22 cellular contexts compared by ENCODE assay signal in the genomic region with DNA sequence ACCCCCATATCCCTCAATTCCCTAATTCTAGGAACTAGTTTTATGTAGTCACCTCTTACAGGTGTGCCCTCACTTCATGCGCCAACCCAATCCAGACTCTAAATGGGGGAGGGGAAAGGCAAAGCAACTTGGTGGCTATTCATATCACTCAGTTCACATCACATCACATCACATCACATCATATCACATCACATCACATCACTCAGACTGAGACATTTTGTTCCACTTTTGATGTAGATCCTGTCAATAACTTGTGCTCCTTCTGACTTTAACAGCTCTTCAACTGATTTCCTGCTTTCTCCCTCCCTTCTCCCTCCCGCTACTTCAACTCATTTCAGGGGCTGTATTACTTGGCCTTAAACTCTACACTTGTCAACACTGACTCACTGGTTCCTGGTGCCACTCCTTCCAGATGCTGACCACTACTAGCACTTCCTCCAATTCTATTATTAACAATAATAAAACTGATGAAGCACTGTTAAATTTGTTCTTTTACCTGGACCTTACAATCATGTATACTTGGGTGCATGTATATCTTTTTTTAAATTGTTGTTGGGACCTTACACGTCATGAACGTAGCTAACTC. TPM values are rescaled to one million over a fixed set of nuclear protein-coding genes. Genes with fewer than 3 reads are reported as not detected.
DNase-seq lines count a peak whose midpoint lies in the region; ATAC-seq, FAIRE-seq and TF ChIP-seq lines count a peak whose summit lies in the region.
"Had no signal": no experiment of that assay in that cellular context is flagged by ENCODE, and none has a peak within 500 bp of the region (broad histone marks: within the 10 kb centered on the region; RNA-seq: fewer than 3 reads in every experiment).

No MANE protein-coding gene starts in this region.

- no peak overlapping the region for H3K27ac Mint-ChIP-seq in astrocyte (ENCODE audit: unreplicated experiment)
- H3K27ac Mint-ChIP-seq: CD14-positive monocyte; stimulated activated naive B cell treated with anti-CD40 and anti-IgM and Interleukin-4, amounts not matched to agents 10 μg/mL and 1 μg/mL and 100 μg/mL, for 72 hours had no signal

- peak overlapping the region; percentile 26 for H3K4me2 ChIP-seq in astrocyte (ENCODE audit: low read length)
- H3K4me2 ChIP-seq: PC-9, SK-N-SH had no signal

- H3K4me1 ChIP-seq in astrocyte (ENCODE audit: insufficient read depth, low read length): no peaks in the 10 kb centered on the region
- no peaks in the 10 kb centered on the region for H3K4me1 ChIP-seq in foreskin keratinocyte
- no peaks in the 10 kb centered on the region for H3K4me1 ChIP-seq in thoracic aorta (ENCODE audit: control insufficient read depth in 1 of 2, low read depth in 2 of 2)
- H3K4me1 ChIP-seq in A673 (ENCODE audit: insufficient read depth, low read length, poor library complexity, severe bottlenecking): no peaks in the 10 kb centered on the region
- H3K4me1 ChIP-seq: gastroesophageal sphincter had no signal

- H3K27me3 Mint-ChIP-seq in astrocyte (ENCODE audit: low read depth, unreplicated experiment): no peaks in the 10 kb centered on the region
- H3K27me3 Mint-ChIP-seq: stimulated activated naive B cell treated with anti-CD40 and anti-IgM and Interleukin-4, amounts not matched to agents 10 μg/mL and 1 μg/mL and 100 μg/mL, for 72 hours had no signal

- no peak overlapping the region for H3K4me3 Mint-ChIP-seq in astrocyte (ENCODE audit: unreplicated experiment)
- H3K4me3 Mint-ChIP-seq: CD14-positive monocyte; stimulated activated naive B cell treated with anti-CD40 and anti-IgM and Interleukin-4, amounts not matched to agents 10 μg/mL and 1 μg/mL and 100 μg/mL, for 72 hours had no signal

- no peaks in the 10 kb centered on the region for H3K9me3 ChIP-seq in astrocyte (ENCODE audit: insufficient read depth, low read depth, low read length)
- no peaks in the 10 kb centered on the region for H3K9me3 ChIP-seq in thoracic aorta
- H3K9me3 ChIP-seq in A673 (ENCODE audit: low read depth, low read length, poor library complexity, severe bottlenecking): no peaks in the 10 kb centered on the region
- H3K9me3 ChIP-seq: gastroesophageal sphincter, ovary, SK-N-SH had no signal

- DNase-seq in GM03348 (ENCODE audit: low spot score) (peak; percentile 24), astrocyte (ENCODE audit: low read depth) (peak; percentile 23), foreskin keratinocyte (peak in 1 of 2 donors; percentile 6), thoracic aorta (ENCODE audit: low spot score) (no peak), GF-D8 (lab: John Stamatoyannopoulos, UW) (no peak), A673 (ENCODE audit: low spot score) (no peak)
- DNase-seq: activated effector memory CD4-positive, alpha-beta T cell treated with Interleukin-2 at 50 U/mL for 16 hours; aorta; DND-41; NCI-H187; NCI-H526; ovary; PC-9; SK-N-SH; small intestine; stimulated activated naive B cell treated with anti-CD40 and anti-IgM and Interleukin-4, amounts not matched to agents 10 μg/mL and 1 μg/mL and 100 μg/mL, for 72 hours had no signal

- H4K20me1 ChIP-seq in astrocyte (ENCODE audit: insufficient read depth, low read length): no peaks in the 10 kb centered on the region

- FAIRE-seq in astrocyte (lab: Jason Lieb, UNC): no peak
- FAIRE-seq: GM12891, islet of Langerhans had no signal

- TF ChIP-seq CTCF in astrocyte (IDR thresholded peaks at IDR 0.05; ENCODE audit: insufficient read depth, low read depth, low read length) (no peak), foreskin keratinocyte (conservative IDR thresholded peaks at IDR 0.05) (no peak), thoracic aorta (IDR thresholded peaks at IDR 0.05) (no peak), A673 (conservative IDR thresholded peaks at IDR 0.05; ENCODE audit: low read depth, low read length) (no peak)

- no peak overlapping the region for H3K9ac ChIP-seq in astrocyte (ENCODE audit: low read length)
- H3K9ac ChIP-seq: SK-N-SH had no signal

- H3K4me3 ChIP-seq in astrocyte (ENCODE audit: insufficient read depth, low read depth, low read length) (no peak overlapping the region), thoracic aorta (no peak overlapping the region), A673 (ENCODE audit: low read depth, low read length, poor library complexity, severe bottlenecking) (no peak overlapping the region)
- H3K4me3 ChIP-seq: gastroesophageal sphincter, ovary, PC-9 had no signal

- H3K4me1 Mint-ChIP-seq in astrocyte (ENCODE audit: low read depth, unreplicated experiment): peaks cover 3% of the 10 kb centered on the region
- H3K4me1 Mint-ChIP-seq: CD14-positive monocyte; stimulated activated naive B cell treated with anti-CD40 and anti-IgM and Interleukin-4, amounts not matched to agents 10 μg/mL and 1 μg/mL and 100 μg/mL, for 72 hours had no signal

- H3K79me2 ChIP-seq in astrocyte (ENCODE audit: insufficient read depth, low read length): no peaks in the 10 kb centered on the region

- BruUV-seq in A673 (replicated peaks; lab: Mats Ljungman, UMichigan): no TSS peak

- intact Hi-C loops in A673 (cut with micrococcal nuclease; ENCODE audit: unreplicated experiment): no loop called here

- ATAC-seq in foreskin keratinocyte (peak; percentile 35), thoracic aorta (ENCODE audit: insufficient number of reproducible peaks, low FRiP score, low read depth) (peak; percentile 50), HG03571 (IDR thresholded peaks at IDR 0.05; ENCODE audit: unreplicated experiment) (no peak)
- ATAC-seq: gastroesophageal sphincter; stimulated activated naive B cell treated with anti-CD40 and anti-IgM and Interleukin-4, amounts not matched to agents 10 μg/mL and 1 μg/mL and 100 μg/mL, for 72 hours had no signal

- CTCF ChIA-PET in A673 (lab: Charles Lee): no interaction called here

- peak overlapping the region; percentile 41 for H2AFZ ChIP-seq in astrocyte (ENCODE audit: low read depth, low read length)
- H2AFZ ChIP-seq: PC-9 had no signal

- H3K36me3 ChIP-seq in astrocyte (ENCODE audit: insufficient read depth, low read length) (no peaks in the 10 kb centered on the region), thoracic aorta (no peaks in the 10 kb centered on the region), A673 (ENCODE audit: insufficient read depth, low read length, poor library complexity, severe bottlenecking) (no peaks in the 10 kb centered on the region)
- H3K36me3 ChIP-seq: gastroesophageal sphincter, ovary had no signal

- H3K27ac ChIP-seq in astrocyte (ENCODE audit: low read depth, low read length): no peak overlapping the region
- H3K27ac ChIP-seq in foreskin keratinocyte: no peak overlapping the region
- H3K27ac ChIP-seq in thoracic aorta: peak overlapping the region in 1 of 2 donors; percentile 38
- H3K27ac ChIP-seq in A673 (ENCODE audit: low read depth, low read length, poor library complexity, severe bottlenecking): no peak overlapping the region
- H3K27ac ChIP-seq: gastroesophageal sphincter, ovary, PC-9, VCaP had no signal

- POLR2A ChIA-PET in A673 (lab: Charles Lee; ENCODE audit: low non-redundant PET): interaction anchor here (0.6 kb wide), 1 partner anchor 71 kb away, joined by 3 read pairs; no protein-coding TSS in a partner anchor

- no peaks in the 10 kb centered on the region for H3K27me3 ChIP-seq in astrocyte (ENCODE audit: insufficient read depth, low read length)
- no peaks in the 10 kb centered on the region for H3K27me3 ChIP-seq in foreskin keratinocyte
- H3K27me3 ChIP-seq in thoracic aorta (replicated peaks; ENCODE audit: insufficient read depth): no peaks in the 10 kb centered on the region
- peaks cover 13% of the 10 kb centered on the region for H3K27me3 ChIP-seq in A673 (replicated peaks; ENCODE audit: insufficient read depth, low read depth, low read length, poor library complexity)
- H3K27me3 ChIP-seq: gastroesophageal sphincter, ovary had no signal

- H3K36me3 Mint-ChIP-seq in astrocyte (ENCODE audit: low read depth, unreplicated experiment): no peaks in the 10 kb centered on the region
- H3K36me3 Mint-ChIP-seq: CD14-positive monocyte; stimulated activated naive B cell treated with anti-CD40 and anti-IgM and Interleukin-4, amounts not matched to agents 10 μg/mL and 1 μg/mL and 100 μg/mL, for 72 hours had no signal

- peaks cover 2% of the 10 kb centered on the region for H3K9me3 Mint-ChIP-seq in astrocyte (ENCODE audit: unreplicated experiment)
- H3K9me3 Mint-ChIP-seq: stimulated activated naive B cell treated with anti-CD40 and anti-IgM and Interleukin-4, amounts not matched to agents 10 μg/mL and 1 μg/mL and 100 μg/mL, for 72 hours had no signal

RNA-seq across cellular contexts. Expression of gene PLS3, which starts 29.1 kb away (rescaled TPM):
- total RNA-seq in astrocyte (310 and 313 TPM in 2 replicates), foreskin keratinocyte (292 and 305 TPM in 2 replicates), thoracic aorta (100 to 1,000 TPM; 466 to 474 TPM), A673 (2021) (75.7 and 88.2 TPM in 2 replicates)
- polyA plus RNA-seq in foreskin keratinocyte: 116 and 129 TPM in 2 replicates

Comparison
In these comparisons a context has a peak if more than half of its experiments do, and no peak if none do; other contexts are left out.
1. DNase-seq: peak in GM03348 (single experiment) and astrocyte (single experiment); none in thoracic aorta (single experiment), GF-D8 (single experiment) and A673 (single experiment).